In genomic region chr12:76094754-76095153, GRCh38 we compare ENCODE assay signal across 21 cellular contexts. TPM values are rescaled to one million over a fixed set of nuclear protein-coding genes. Genes with fewer than 3 reads are reported as not detected.
DNase-seq lines count a peak whose midpoint lies in the region; ATAC-seq, FAIRE-seq and TF ChIP-seq lines count a peak whose summit lies in the region.
"Had no signal": no experiment of that assay in that cellular context is flagged by ENCODE, and none has a peak within 500 bp of the region (broad histone marks: within the 10 kb centered on the region; RNA-seq: fewer than 3 reads in every experiment).

No MANE protein-coding gene starts in this region.

- POLR2A ChIA-PET in HepG2 (lab: Yijun Ruan, JAX) = no interaction called here

- 32% methylated on average over 3 of the region's 3 CpGs for WGBS in HepG2 (ENCODE audit: low lambda C conversion rate)

- no peak overlapping the region for H3K4me3 ChIP-seq in epithelial cell of proximal tubule (ENCODE audit: low read depth, low read length)
- no peak overlapping the region for H3K4me3 ChIP-seq in HepG2 (replicated peaks in 1 of 3; ENCODE audit: insufficient read depth in 1 of 3, low read depth in 2 of 3, low read length in 3 of 3)
- H3K4me3 ChIP-seq: BLaER1, GM23338, HAP-1 had no signal

- H3K27me3 Mint-ChIP-seq in HFFc6 (ENCODE audit: insufficient read depth) = no peaks in the 10 kb centered on the region
- no peaks in the 10 kb centered on the region for H3K27me3 Mint-ChIP-seq in progenitor cell of endocrine pancreas

- no peaks in the 10 kb centered on the region for H4K20me1 ChIP-seq in HepG2 (ENCODE audit: insufficient read depth, low read length)
- H4K20me1 ChIP-seq: BLaER1 had no signal

- H3K27me3 ChIP-seq in HepG2 (ENCODE audit: control insufficient read depth in 1 of 2, insufficient read depth in 2 of 2, low read length in 2 of 2) = no peaks in the 10 kb centered on the region; a peak in 1 of 5 replicates
- H3K27me3 ChIP-seq: BLaER1 had no signal

- intact Hi-C loops in HepG2 (cut with micrococcal nuclease; ENCODE audit: unreplicated experiment) = no loop called here

- FAIRE-seq in HepG2 (lab: Jason Lieb, UNC) (no peak), RCC 7860 (lab: Jason Lieb, UNC) (no peak)
- FAIRE-seq: D721Med, GM12891, GM18507 had no signal

- no peaks in the 10 kb centered on the region for H3K79me2 ChIP-seq in HepG2 (ENCODE audit: insufficient read depth, low read length)

- TF ChIP-seq RAD21 in HepG2 (CRISPR knock-in tag; IDR thresholded peaks at IDR 0.05) = no peak

- peak overlapping the region; percentile 17; the same call in 1 of the 2 replicates for H3K27ac ChIP-seq in C4-2B
- no peak overlapping the region for H3K27ac ChIP-seq in HepG2 (ENCODE audit: extremely low read length, insufficient read depth, low read length)
- H3K27ac ChIP-seq: BLaER1 had no signal

- CTCF ChIA-PET in HepG2 (lab: Yijun Ruan, JAX; ENCODE audit: low intra/inter-chr PET ratio, low total read pairs) = no interaction called here

- H3K4me1 Mint-ChIP-seq in HFFc6 (ENCODE audit: low read depth) (no peaks in the 10 kb centered on the region), progenitor cell of endocrine pancreas (ENCODE audit: low read depth) (no peaks in the 10 kb centered on the region)
- H3K4me1 Mint-ChIP-seq: CD14-positive monocyte; CD8-positive, alpha-beta memory T cell had no signal

- no peaks in the 10 kb centered on the region for H3K9me3 ChIP-seq in HepG2 (ENCODE audit: low read length)
- H3K9me3 ChIP-seq: BLaER1, HAP-1 had no signal

- H3K27ac Mint-ChIP-seq in HFFc6 = no peak overlapping the region
- H3K27ac Mint-ChIP-seq in progenitor cell of endocrine pancreas = no peak overlapping the region
- H3K27ac Mint-ChIP-seq: CD14-positive monocyte; CD4-positive, alpha-beta T cell; CD8-positive, alpha-beta memory T cell; GM23338 had no signal

- H3K4me1 ChIP-seq in HepG2 (ENCODE audit: insufficient read depth, low read length) = no peaks in the 10 kb centered on the region
- H3K4me1 ChIP-seq: HAP-1 had no signal

- in situ Hi-C loops in HepG2 (cut with HindIII; ENCODE audit: extremely low pct_ligation_motif_present, low pct_unique_long_range_greater_than_20kb) = no loop called here

- no peak; the same call in 1 of the 2 replicates for TF ChIP-seq CTCF in C4-2B (conservative IDR thresholded peaks at IDR 0.05)
- peak; percentile 35; the same call in 1 of the 2 replicates for TF ChIP-seq CTCF in HFFc6 (IDR thresholded peaks at IDR 0.05)
- peak; percentile 1 for TF ChIP-seq CTCF in epithelial cell of proximal tubule (conservative IDR thresholded peaks at IDR 0.05; ENCODE audit: low read depth, low read length)
- peak; percentile 21 for TF ChIP-seq CTCF in progenitor cell of endocrine pancreas (IDR thresholded peaks at IDR 0.05; ENCODE audit: unreplicated experiment)
- TF ChIP-seq CTCF in HepG2 (CRISPR knock-in tag; IDR thresholded peaks at IDR 0.05) = no peak

- H3K9ac ChIP-seq in HepG2 (ENCODE audit: insufficient read depth, low read depth, low read length) = no peak overlapping the region
- H3K9ac ChIP-seq: BLaER1 had no signal

- H2AFZ ChIP-seq in HepG2 (ENCODE audit: low read length) = no peak overlapping the region
- H2AFZ ChIP-seq: GM23338 had no signal

- no TSS peak for BruUV-seq in HepG2 (replicated peaks; lab: Mats Ljungman, UMichigan)

- TF ChIP-seq POLR2A in HepG2 (IDR thresholded peaks at IDR 0.05; ENCODE audit: insufficient read depth in 1 of 2, low read depth in 2 of 2, low read length in 2 of 2) = no peak

- no peak for ATAC-seq in HepG2
- ATAC-seq: GM23338 had no signal

- no peak overlapping the region for H3K4me2 ChIP-seq in HepG2 (ENCODE audit: low read depth, low read length)
- H3K4me2 ChIP-seq: BLaER1, GM23338 had no signal

- H3K36me3 Mint-ChIP-seq in HFFc6 (ENCODE audit: low read depth) = no peaks in the 10 kb centered on the region
- no peaks in the 10 kb centered on the region for H3K36me3 Mint-ChIP-seq in progenitor cell of endocrine pancreas (ENCODE audit: insufficient read depth)
- H3K36me3 Mint-ChIP-seq: CD14-positive monocyte; CD8-positive, alpha-beta memory T cell had no signal

- DNase-seq in HFFc6 (no peak), epithelial cell of proximal tubule (ENCODE audit: low read depth) (no peak), progenitor cell of endocrine pancreas (ENCODE audit: low spot score, unreplicated experiment) (no peak), HepG2 (ENCODE audit: low spot score) (no peak), NCI-H82 (lab: John Stamatoyannopoulos, UW) (no peak), RCC 7860 (ENCODE audit: low spot score) (no peak), NCI-H1694 treated with DMSO at 0.1 percent for 48 hours (lab: John Stamatoyannopoulos, UW) (no peak)
- DNase-seq: CD4-positive, alpha-beta T cell; CD8-positive, alpha-beta memory T cell; DMS 273 treated with DMSO at 0.1 percent for 48 hours; DMS79; EL; GF-D8 had no signal

- H3K9me3 Mint-ChIP-seq in HFFc6 (no peaks in the 10 kb centered on the region), progenitor cell of endocrine pancreas (ENCODE audit: low read depth) (no peaks in the 10 kb centered on the region)
- H3K9me3 Mint-ChIP-seq: CD14-positive monocyte; CD4-positive, alpha-beta T cell; CD8-positive, alpha-beta memory T cell; GM23338 had no signal

- TF ChIP-seq EP300 in HepG2 (IDR thresholded peaks at IDR 0.05; ENCODE audit: low read depth in 2 of 2, low read length in 2 of 2) (no peak), HepG2 (CRISPR knock-in tag; IDR thresholded peaks at IDR 0.05; ENCODE audit: borderline replicate concordance) (no peak)

- H3K4me3 Mint-ChIP-seq in HFFc6 (no peak overlapping the region), progenitor cell of endocrine pancreas (ENCODE audit: low read depth) (no peak overlapping the region)
- H3K4me3 Mint-ChIP-seq: CD14-positive monocyte; CD4-positive, alpha-beta T cell; CD8-positive, alpha-beta memory T cell; GM23338 had no signal

- no peaks in the 10 kb centered on the region for H3K36me3 ChIP-seq in HepG2 (replicated peaks in 1 of 2; ENCODE audit: control insufficient read depth in 1 of 2, insufficient read depth in 2 of 2, low read length in 2 of 2)
- H3K36me3 ChIP-seq: BLaER1, HAP-1 had no signal

TF ChIP-seq in HepG2, 621 proteins besides CTCF, POLR2A, EP300 and RAD21 (continues in another document):
- TF ChIP-seq ZFAT (CRISPR knock-in tag; conservative IDR thresholded peaks at IDR 0.05) (no peak), ZNF335 (CRISPR knock-in tag; IDR thresholded peaks at IDR 0.05) (no peak), ELF3 (CRISPR knock-in tag; IDR thresholded peaks at IDR 0.05) (no peak), ZNF839 (CRISPR knock-in tag; IDR thresholded peaks at IDR 0.05; ENCODE audit: borderline replicate concordance) (no peak), ZBTB4 (CRISPR knock-in tag; IDR thresholded peaks at IDR 0.05; ENCODE audit: borderline replicate concordance) (no peak), ARNT2 (CRISPR knock-in tag; IDR thresholded peaks at IDR 0.05; ENCODE audit: low read depth) (no peak)

RNA-seq across cellular contexts. Expression of gene NAP1L1, which starts 10.3 kb away (rescaled TPM):
- 100 to 1,000 TPM; 473 to 573 (median 520) TPM for total RNA-seq in HFFc6 (2021; fragmentation: NEBNext Ultra II Directional; extraction: Animal tissue kit (Norgen Biotek cat#: 25700))
- total RNA-seq in epithelial cell of proximal tubule (393 and 473 TPM in 2 replicates), progenitor cell of endocrine pancreas (785 and 824 TPM in 2 replicates), HepG2 (2016; rRNA removed; fragmentation: Illumina TruSeq; extraction: Trizol) (309 and 454 TPM in 2 replicates)
- total RNA-seq in HepG2 (2016; cell fraction: cytosol; rRNA removed; fragmentation: Illumina TruSeq; extraction: Trizol; ENCODE audit: low read depth) = 121 and 153 TPM in 2 replicates
- total RNA-seq in HepG2 (2016; cell fraction: insoluble cytoplasmic fraction; rRNA removed; fragmentation: Illumina TruSeq; extraction: Trizol) = 331 and 431 TPM in 2 replicates
- 376 and 465 TPM in 2 replicates for total RNA-seq in HepG2 (2016; cell fraction: membrane; rRNA removed; fragmentation: Illumina TruSeq; extraction: Trizol)
- 177 and 205 TPM in 2 replicates for total RNA-seq in HepG2 (2016; cell fraction: nucleus; rRNA removed; fragmentation: Illumina TruSeq; extraction: Trizol)
- 154 and 207 TPM in 2 replicates for polyA plus RNA-seq in HepG2 (2011; rRNA removed)
- 106 and 129 TPM in 2 replicates for polyA plus RNA-seq in HepG2 (2011; cell fraction: cytosol; rRNA removed)
- polyA plus RNA-seq in HepG2 (2011; cell fraction: nucleus; rRNA removed) = 58.1 and 82.0 TPM in 2 replicates
- 483 and 505 TPM in 2 replicates for polyA plus RNA-seq in HepG2 (2012)
- polyA plus RNA-seq in HepG2 (2016; cell fraction: cytosol; fragmentation: Illumina TruSeq; extraction: Trizol; ENCODE audit: low read depth) = 301 and 332 TPM in 2 replicates
- polyA plus RNA-seq in HepG2 (2016; cell fraction: insoluble cytoplasmic fraction; fragmentation: Illumina TruSeq; extraction: Trizol; ENCODE audit: low read depth) = 675 and 683 TPM in 2 replicates
- polyA plus RNA-seq in HepG2 (2016; cell fraction: membrane; fragmentation: Illumina TruSeq; extraction: Trizol; ENCODE audit: low read depth) = 622 and 757 TPM in 2 replicates
- polyA plus RNA-seq in HepG2 (2016; cell fraction: nucleus; fragmentation: Illumina TruSeq; extraction: Trizol; ENCODE audit: insufficient read depth, low read depth) = 341 and 359 TPM in 2 replicates
- polyA minus RNA-seq in HepG2 (2011; rRNA and poly(A)+ RNA removed; ENCODE audit: low replicate concordance) = 35.4 and 66.0 TPM in 2 replicates
- 145 and 146 TPM in 2 replicates for polyA minus RNA-seq in HepG2 (2011; cell fraction: cytosol; rRNA and poly(A)+ RNA removed)
- polyA minus RNA-seq in HepG2 (2011; cell fraction: nucleus; rRNA and poly(A)+ RNA removed) = 185 and 189 TPM in 2 replicates

Comparison
In these comparisons a context has a peak if more than half of its experiments do, and no peak if none do; other contexts are left out.
1. CTCF ChIP-seq: peak in HFFc6 (single experiment), epithelial cell of proximal tubule (single experiment) and progenitor cell of endocrine pancreas (single experiment); none in C4-2B (single experiment) and HepG2 (single experiment).